In genomic region chr13:92967923-92968322, GRCh38 we compare ENCODE assay signal across 15 cellular contexts.
DNase-seq lines count a peak whose midpoint lies in the region; ATAC-seq, FAIRE-seq and TF ChIP-seq lines count a peak whose summit lies in the region.
"Had no signal": no experiment of that assay in that cellular context is flagged by ENCODE, and none has a peak within 500 bp of the region (broad histone marks: within the 10 kb centered on the region; RNA-seq: fewer than 3 reads in every experiment).

No MANE protein-coding gene starts in this region.

- FAIRE-seq in keratinocyte (lab: Jason Lieb, UNC) = no peak

- DNase-seq in BE2C (no peak), HT1080 (ENCODE audit: low read depth) (peak; percentile 43), keratinocyte (ENCODE audit: low read depth, low spot score) (no peak), omental fat pad (ENCODE audit: low spot score) (no peak), foreskin melanocyte (no peak), HuH-7.5 (ENCODE audit: low spot score) (no peak)
- no peak for DNase-seq in central memory CD4-positive, alpha-beta T cell
- DNase-seq: activated CD4-positive, alpha-beta T cell treated with anti-CD3 and anti-CD28 coated beads for 36 hours; activated gamma-delta T cell treated with Interleukin-2 at 50 U/mL for 16 hours; cortex of kidney; heart right ventricle; NCI-H2107; tibial artery had no signal

- H3K27ac ChIP-seq in keratinocyte (ENCODE audit: control insufficient read depth, insufficient read depth, low read length) = no peak overlapping the region
- H3K27ac ChIP-seq: heart right ventricle, SK-N-MC, tibial artery had no signal

- H3K9me1 ChIP-seq in keratinocyte (ENCODE audit: control insufficient read depth, extremely low read depth, insufficient read depth, low read length) = no peaks in the 10 kb centered on the region

- peak; percentile 55 for TF ChIP-seq CTCF in BE2C (IDR thresholded peaks at IDR 0.05; ENCODE audit: low read depth, low read length)
- TF ChIP-seq CTCF in keratinocyte (optimal IDR thresholded peaks at IDR 0.05 in 1 of 3, IDR thresholded peaks at IDR 0.05 in 1 of 3, conservative IDR thresholded peaks at IDR 0.05 in 1 of 3; ENCODE audit: extremely low read depth in 1 of 3, insufficient read depth in 2 of 3, low read length in 3 of 3) = peak in 2 of 3 experiments; percentile 16 to 29
- no peak for TF ChIP-seq CTCF in omental fat pad (IDR thresholded peaks at IDR 0.05)

- H2AFZ ChIP-seq in keratinocyte (ENCODE audit: control insufficient read depth, low read length) = no peak overlapping the region

- ATAC-seq in SK-N-SH treated with all-trans-retinoic acid at 6 μM for 48 hours = peak; percentile 62
- ATAC-seq in omental fat pad (ENCODE audit: low FRiP score) = no peak
- ATAC-seq: activated CD4-positive, alpha-beta T cell treated with anti-CD3 and anti-CD28 coated beads for 36 hours; heart right ventricle had no signal

- no peaks in the 10 kb centered on the region for H3K79me2 ChIP-seq in keratinocyte (ENCODE audit: control insufficient read depth, insufficient read depth, low read length)

- no peak overlapping the region for H3K4me2 ChIP-seq in keratinocyte (ENCODE audit: control insufficient read depth, extremely low read depth, insufficient read depth, low read depth, low read length)

- dilution Hi-C loops in keratinocyte (cut with MboI; ENCODE audit: extremely low pct_ligation_motif_present, low sequenced_read_pairs) = no loop called here

- no peaks in the 10 kb centered on the region for H4K20me1 ChIP-seq in keratinocyte (ENCODE audit: control insufficient read depth, extremely low read depth, insufficient read depth, low read length)

- H3K9ac ChIP-seq in keratinocyte (ENCODE audit: control insufficient read depth, extremely low read depth, insufficient read depth, low read length) = no peak overlapping the region

- H3K36me3 ChIP-seq in BE2C (no peaks in the 10 kb centered on the region), keratinocyte (ENCODE audit: control insufficient read depth in 2 of 2, extremely low read depth in 1 of 2, insufficient read depth in 2 of 2, low read length in 2 of 2) (no peaks in the 10 kb centered on the region)
- H3K36me3 ChIP-seq: heart right ventricle, tibial artery had no signal

- H3K4me1 ChIP-seq in BE2C (no peaks in the 10 kb centered on the region), keratinocyte (ENCODE audit: control insufficient read depth, extremely low read depth, insufficient read depth, low read length) (no peaks in the 10 kb centered on the region)
- H3K4me1 ChIP-seq: heart right ventricle, tibial artery had no signal

- no peak overlapping the region for H3K4me3 ChIP-seq in BE2C (ENCODE audit: low read depth, low read length)
- no peak overlapping the region for H3K4me3 ChIP-seq in keratinocyte (ENCODE audit: control insufficient read depth in 2 of 3, extremely low read depth in 1 of 3, insufficient read depth in 2 of 3, low read depth in 1 of 3, low read length in 3 of 3)
- H3K4me3 ChIP-seq: heart right ventricle, SK-N-MC, tibial artery had no signal

- H3K9me3 ChIP-seq in BE2C (no peaks in the 10 kb centered on the region), keratinocyte (ENCODE audit: control insufficient read depth, low read depth, low read length) (no peaks in the 10 kb centered on the region)
- H3K9me3 ChIP-seq: tibial artery had no signal

- H3K27me3 ChIP-seq in BE2C = no peaks in the 10 kb centered on the region
- H3K27me3 ChIP-seq in keratinocyte (ENCODE audit: control insufficient read depth, extremely low read depth, insufficient read depth, low read length) = no peaks in the 10 kb centered on the region
- H3K27me3 ChIP-seq: heart right ventricle, tibial artery had no signal

TF ChIP-seq in SK-N-SH treated with all-trans-retinoic acid at 6 μM for 48 hours, 23 proteins besides CTCF, POLR2A, EP300 and RAD21:
- no peak for TF ChIP-seq TCF4 (CRISPR knock-in tag; IDR thresholded peaks at IDR 0.05; ENCODE audit: borderline replicate concordance)
- TF ChIP-seq ZC3H10 (CRISPR knock-in tag; IDR thresholded peaks at IDR 0.05) = no peak
- TF ChIP-seq ZFP3 (CRISPR knock-in tag; IDR thresholded peaks at IDR 0.05) = no peak
- no peak for TF ChIP-seq CREB5 (CRISPR knock-in tag; IDR thresholded peaks at IDR 0.05; ENCODE audit: low read depth)
- TF ChIP-seq CSRNP3 (CRISPR knock-in tag; IDR thresholded peaks at IDR 0.05) = no peak
- TF ChIP-seq ISL1 (CRISPR knock-in tag; IDR thresholded peaks at IDR 0.05) = no peak
- TF ChIP-seq TSHZ2 (CRISPR knock-in tag; IDR thresholded peaks at IDR 0.05) = no peak
- TF ChIP-seq ZNF565 (CRISPR knock-in tag; conservative IDR thresholded peaks at IDR 0.05; ENCODE audit: low read depth) = no peak
- no peak for TF ChIP-seq RARB (CRISPR knock-in tag; IDR thresholded peaks at IDR 0.05)
- no peak for TF ChIP-seq ZNF8 (CRISPR knock-in tag; IDR thresholded peaks at IDR 0.05)
TF ChIP-seq in SK-N-SH treated with all-trans-retinoic acid at 6 μM for 48 hours: peak in this region for 0.

Comparison
In these comparisons a context has a peak if more than half of its experiments do, and no peak if none do; other contexts are left out.
1. CTCF ChIP-seq: peak in BE2C (single experiment) and keratinocyte (2 of 3); none in omental fat pad (0 of 3).